In genomic region chr19:16088351-16088984, GRCh38 we compare ENCODE assay signal across 11 cellular contexts. TPM values are rescaled to one million over a fixed set of nuclear protein-coding genes. Genes with fewer than 3 reads are reported as not detected.
A peak's percentile ranks its signal among the peaks of the same experiment; 100 is the strongest.
DNase-seq lines count a peak whose midpoint lies in the region; ATAC-seq, FAIRE-seq and TF ChIP-seq lines count a peak whose summit lies in the region.
"Had no signal": no experiment of that assay in that cellular context is flagged by ENCODE, and none has a peak within 500 bp of the region (broad histone marks: within the 10 kb centered on the region; RNA-seq: fewer than 3 reads in every experiment).

No MANE protein-coding gene starts in this region.

- TF ChIP-seq POLR2A in GM12892 (IDR thresholded peaks at IDR 0.05; ENCODE audit: low read depth, low read length): peak; percentile 47; the same call in 1 of the 2 replicates

- no peak overlapping the region for H3K4me3 ChIP-seq in WI38 (ENCODE audit: low read depth, low read length)
- no peak overlapping the region for H3K4me3 ChIP-seq in hepatocyte
- H3K4me3 ChIP-seq in small intestine (ENCODE audit: low read depth in 1 of 2, low read length in 2 of 2): no peak overlapping the region

- FAIRE-seq in GM12892 (lab: Jason Lieb, UNC): no peak
- no peak for FAIRE-seq in small intestine (lab: Jason Lieb, UNC)
- FAIRE-seq: GM18507 had no signal

- peak overlapping the region; percentile 92 for H3K27ac ChIP-seq in hepatocyte
- peak overlapping the region; percentile 18 to 78 for H3K27ac ChIP-seq in small intestine (ENCODE audit: low read depth in 1 of 2, low read length in 1 of 2)

- H3K4me1 ChIP-seq in hepatocyte (ENCODE audit: insufficient read depth): peaks cover 18% of the 10 kb centered on the region
- H3K4me1 ChIP-seq in small intestine (ENCODE audit: control insufficient read depth in 2 of 2, insufficient read depth in 1 of 2, low read depth in 1 of 2, low read length in 1 of 2): peaks cover 0 to 2% of the 10 kb centered on the region in 2 donors

- H4K20me1 ChIP-seq in hepatocyte (ENCODE audit: insufficient read depth, poor library complexity, severe bottlenecking): peaks cover 33% of the 10 kb centered on the region

- H3K27me3 ChIP-seq in hepatocyte (no peaks in the 10 kb centered on the region), small intestine (ENCODE audit: control insufficient read depth in 2 of 2, insufficient read depth in 2 of 2, low read length in 2 of 2) (no peaks in the 10 kb centered on the region)

- peak overlapping the region; percentile 17 for H3K4me2 ChIP-seq in hepatocyte

- H3K9me3 ChIP-seq in hepatocyte (ENCODE audit: low read depth) (no peaks in the 10 kb centered on the region), small intestine (ENCODE audit: control insufficient read depth, low read depth) (no peaks in the 10 kb centered on the region)

- ATAC-seq in GM19397 (IDR thresholded peaks at IDR 0.05; ENCODE audit: unreplicated experiment) (no peak), GM21515 (IDR thresholded peaks at IDR 0.05; ENCODE audit: unreplicated experiment) (no peak)
- ATAC-seq in activated CD4-positive, CD25-positive, alpha-beta regulatory T cell treated with anti-CD3 and anti-CD28 coated beads, Interleukin-2, amount 50 U/mL, for 24 hours: no peak

- H3K36me3 ChIP-seq in hepatocyte (replicated peaks; ENCODE audit: insufficient read depth, low read depth) (peaks cover 14% of the 10 kb centered on the region), small intestine (ENCODE audit: control insufficient read depth in 2 of 2, insufficient read depth in 2 of 2, low read length in 2 of 2) (peaks cover 21 to 26% of the 10 kb centered on the region in 2 donors)

- 70% methylated on average over 16 of the region's 16 CpGs for WGBS in hepatocyte (ENCODE audit: low lambda C conversion rate, missing lambda C conversion rate)
- WGBS in small intestine, 3 donors: 17 to 52% (median 37%) methylated on average over 16 of the region's 16 CpGs

- peaks cover 63% of the 10 kb centered on the region for H3K79me2 ChIP-seq in hepatocyte

- H3K9me2 ChIP-seq in hepatocyte (replicated peaks; ENCODE audit: insufficient read depth): no peaks in the 10 kb centered on the region

- TF ChIP-seq CTCF in WI38 (IDR thresholded peaks at IDR 0.05; ENCODE audit: low read depth, low read length): peak; percentile 11; the same call in 1 of the 2 replicates
- TF ChIP-seq CTCF in hepatocyte (IDR thresholded peaks at IDR 0.05; ENCODE audit: poor library complexity): peak; percentile 4

- DNase-seq in GM12892 (ENCODE audit: insufficient read length) (no peak), hepatocyte (ENCODE audit: low spot score) (no peak), small intestine (peak; percentile 88), GDM1 (lab: John Stamatoyannopoulos, UW) (no peak)
- DNase-seq: amniotic stem cell, NCI-H1092 had no signal

- H2AFZ ChIP-seq in hepatocyte: no peak overlapping the region

RNA-seq across cellular contexts. Expression of gene TPM4, which starts 12.2 kb away (rescaled TPM):
- 494 TPM for polyA plus RNA-seq in GM12892 (2012; ENCODE audit: missing spikeins)
- total RNA-seq in hepatocyte: 405 and 417 TPM in 2 replicates
- polyA plus RNA-seq in hepatocyte: 337 and 344 TPM in 2 replicates
- polyA plus RNA-seq in small intestine: 100 to 1,000 TPM; 135 to 238 (median 152) TPM

RNA-seq across cellular contexts. Expression of gene RAB8A, which starts 23.2 kb away (rescaled TPM):
- 158 TPM for polyA plus RNA-seq in GM12892 (2012; ENCODE audit: missing spikeins)
- 60.2 and 77.0 TPM in 2 replicates for total RNA-seq in hepatocyte
- polyA plus RNA-seq in hepatocyte (84.4 and 89.5 TPM in 2 replicates), small intestine (100 to 1,000 TPM in 1 of 3 donors, 10 to 100 TPM in 2; 58.0 to 107 (median 82.7) TPM)

RNA-seq across cellular contexts. Expression of gene HSH2D, which starts 55.0 kb away (rescaled TPM):
- polyA plus RNA-seq in GM12892 (2012; ENCODE audit: missing spikeins): 89.1 TPM
- total RNA-seq in hepatocyte: 4.0 and 6.1 TPM in 2 replicates
- polyA plus RNA-seq in hepatocyte (3.5 and 3.7 TPM in 2 replicates), small intestine (10 to 100 TPM; 14.8 to 31.3 (median 22.7) TPM)
